ENCODE assay signal across 19 cellular contexts in genomic region chrX:40303256-40304077, GRCh38.
DNase-seq lines count a peak whose midpoint lies in the region; ATAC-seq and TF ChIP-seq lines count a peak whose summit lies in the region.
"Had no signal": no experiment of that assay in that cellular context is flagged by ENCODE, and none has a peak within 500 bp of the region (broad histone marks: within the 10 kb centered on the region; RNA-seq: fewer than 3 reads in every experiment).

No MANE protein-coding gene starts in this region.

- TF ChIP-seq CTCF in SK-N-SH (IDR thresholded peaks at IDR 0.05): no peak
- no peak for TF ChIP-seq CTCF in GM12865 (IDR thresholded peaks at IDR 0.05; ENCODE audit: insufficient read depth, low read depth, low read length, missing control alignments)
- TF ChIP-seq CTCF in endothelial cell (IDR thresholded peaks at IDR 0.05; ENCODE audit: unreplicated experiment): no peak
- no peak for TF ChIP-seq CTCF in mesothelial cell of epicardium (IDR thresholded peaks at IDR 0.05; ENCODE audit: unreplicated experiment)

- no peak for TF ChIP-seq EP300 in SK-N-SH (IDR thresholded peaks at IDR 0.05; ENCODE audit: borderline replicate concordance in 1 of 2, low read depth in 1 of 2, low read length in 1 of 2)

- no peaks in the 10 kb centered on the region for H3K9me2 ChIP-seq in SK-N-SH

- CTCF ChIA-PET in SK-N-SH (lab: Yijun Ruan, JAX): interaction anchor here (1.1 kb wide), 1 partner anchor 21 kb away, joined by 3 read pairs; no protein-coding TSS in a partner anchor

- H3K79me2 ChIP-seq in SK-N-SH (ENCODE audit: insufficient read depth): no peaks in the 10 kb centered on the region
- H3K79me2 ChIP-seq: hepatocyte had no signal

- H3K9me3 Mint-ChIP-seq in endothelial cell (ENCODE audit: unreplicated experiment) (no peaks in the 10 kb centered on the region), mesothelial cell of epicardium (peaks cover 33% of the 10 kb centered on the region)
- H3K9me3 Mint-ChIP-seq: CD8-positive, alpha-beta memory T cell had no signal

- DNase-seq in SK-N-SH (no peak), GM12865 (ENCODE audit: low read depth) (peak; percentile 51), NOMO-1 treated with DMSO at 0.1 percent for 48 hours (lab: John Stamatoyannopoulos, UW; ENCODE audit: unreplicated experiment) (peak; percentile 53), endothelial cell (ENCODE audit: low spot score) (no peak), mesothelial cell of epicardium (ENCODE audit: low spot score in 2 of 2, unreplicated experiment in 2 of 2) (no peak), NCI-H1436 (lab: John Stamatoyannopoulos, UW) (no peak), activated gamma-delta T cell treated with Interleukin-2 at 50 U/mL for 16 hours (no peak)
- DNase-seq: activated gamma-delta T cell; CD8-positive, alpha-beta memory T cell; dorsolateral prefrontal cortex; EL; left cardiac atrium; NCI-H69; psoas muscle; Right ventricle myocardium superior; T1000 had no signal

- peaks cover 35% of the 10 kb centered on the region; the same call in 1 of the 2 replicates for H3K27me3 ChIP-seq in SK-N-SH (ENCODE audit: insufficient read depth)
- H3K27me3 ChIP-seq: hepatocyte had no signal

- H3K36me3 ChIP-seq in SK-N-SH (replicated peaks in 1 of 2; ENCODE audit: control insufficient read depth in 1 of 2, insufficient read depth in 2 of 2, low read length in 1 of 2): no peaks in the 10 kb centered on the region
- H3K36me3 ChIP-seq: thoracic aorta had no signal

- H2AFZ ChIP-seq in SK-N-SH (ENCODE audit: low read depth): no peak overlapping the region
- H2AFZ ChIP-seq: hepatocyte had no signal

- WGBS in SK-N-SH (ENCODE audit: low lambda C conversion rate): 12% methylated on average over 4 of the region's 4 CpGs

- H3K27me3 Mint-ChIP-seq in endothelial cell (ENCODE audit: unreplicated experiment) (no peaks in the 10 kb centered on the region), mesothelial cell of epicardium (ENCODE audit: low read depth) (no peaks in the 10 kb centered on the region)

- H3F3A ChIP-seq in SK-N-SH (replicated peaks; ENCODE audit: insufficient read depth): no peaks in the 10 kb centered on the region

- H3K4me3 ChIP-seq in SK-N-SH (ENCODE audit: low read depth in 2 of 2, low read length in 1 of 2) (no peak overlapping the region), GM12865 (ENCODE audit: low read depth, low read length) (no peak overlapping the region)
- H3K4me3 ChIP-seq: dorsolateral prefrontal cortex, hepatocyte, psoas muscle, thoracic aorta had no signal

- H3K4me1 Mint-ChIP-seq in endothelial cell (ENCODE audit: unreplicated experiment) (peaks cover 14% of the 10 kb centered on the region), mesothelial cell of epicardium (peaks cover 28% of the 10 kb centered on the region)

- H3K9ac ChIP-seq in SK-N-SH: no peak overlapping the region

- TF ChIP-seq RAD21 in SK-N-SH (IDR thresholded peaks at IDR 0.05; ENCODE audit: low read length): no peak

- peak overlapping the region; percentile 74 for H3K27ac Mint-ChIP-seq in endothelial cell (ENCODE audit: unreplicated experiment)
- H3K27ac Mint-ChIP-seq in mesothelial cell of epicardium: no peak overlapping the region
- H3K27ac Mint-ChIP-seq: CD8-positive, alpha-beta memory T cell had no signal

- no peaks in the 10 kb centered on the region for H3K36me3 Mint-ChIP-seq in endothelial cell (ENCODE audit: low read depth, unreplicated experiment)
- H3K36me3 Mint-ChIP-seq in mesothelial cell of epicardium: no peaks in the 10 kb centered on the region
- H3K36me3 Mint-ChIP-seq: CD8-positive, alpha-beta memory T cell had no signal

- no peaks in the 10 kb centered on the region for H4K20me1 ChIP-seq in SK-N-SH (ENCODE audit: insufficient read depth)

- H3K4me3 Mint-ChIP-seq in endothelial cell (ENCODE audit: unreplicated experiment) (no peak overlapping the region), mesothelial cell of epicardium (no peak overlapping the region)
- H3K4me3 Mint-ChIP-seq: CD8-positive, alpha-beta memory T cell had no signal

- POLR2A ChIA-PET in SK-N-SH (lab: Yijun Ruan, JAX): no interaction called here

- no peak overlapping the region for H3K27ac ChIP-seq in SK-N-SH (ENCODE audit: low read depth in 2 of 2, low read length in 1 of 2)
- H3K27ac ChIP-seq: dorsolateral prefrontal cortex, hepatocyte, psoas muscle, thoracic aorta had no signal

- no peaks in the 10 kb centered on the region for H3K9me3 ChIP-seq in SK-N-SH
- H3K9me3 ChIP-seq: psoas muscle, thoracic aorta had no signal

- H3K4me1 ChIP-seq in SK-N-SH (ENCODE audit: control insufficient read depth in 1 of 2, insufficient read depth in 2 of 2, low read depth in 1 of 2, low read length in 1 of 2): no peaks in the 10 kb centered on the region; a peak in 1 of 4 replicates
- H3K4me1 ChIP-seq: psoas muscle had no signal

- no peak for ATAC-seq in SK-N-SH treated with all-trans-retinoic acid at 6 μM for 48 hours
- ATAC-seq: left cardiac atrium, psoas muscle had no signal

- H3K4me2 ChIP-seq in SK-N-SH: no peak overlapping the region
- H3K4me2 ChIP-seq: hepatocyte had no signal

TF ChIP-seq in SK-N-SH treated with all-trans-retinoic acid at 6 μM for 48 hours, 23 proteins besides CTCF, POLR2A, EP300 and RAD21 (continues in another document):
- TF ChIP-seq CSRNP3 (CRISPR knock-in tag; IDR thresholded peaks at IDR 0.05): no peak
- TF ChIP-seq ZFP3 (CRISPR knock-in tag; IDR thresholded peaks at IDR 0.05): peak; percentile 91
- TF ChIP-seq RARB (CRISPR knock-in tag; IDR thresholded peaks at IDR 0.05): no peak

TF ChIP-seq in SK-N-SH, 30 proteins besides CTCF, POLR2A, EP300 and RAD21:
- TF ChIP-seq ZBTB33 (IDR thresholded peaks at IDR 0.05; ENCODE audit: borderline replicate concordance, low read depth) (no peak), FOXM1 (IDR thresholded peaks at IDR 0.05; ENCODE audit: low read depth) (no peak), TCF12 (IDR thresholded peaks at IDR 0.05) (no peak), ELF1 (IDR thresholded peaks at IDR 0.05) (no peak), NRF1 (IDR thresholded peaks at IDR 0.05; ENCODE audit: low read depth, low read length) (no peak), MXI1 (IDR thresholded peaks at IDR 0.05; ENCODE audit: low read depth, low read length) (no peak), FOSL2 (IDR thresholded peaks at IDR 0.05; ENCODE audit: borderline replicate concordance, low read depth) (no peak), RFX5 (IDR thresholded peaks at IDR 0.05; ENCODE audit: low read length) (no peak), RCOR1 (IDR thresholded peaks at IDR 0.05; ENCODE audit: low read length) (no peak), MAX (IDR thresholded peaks at IDR 0.05; ENCODE audit: low read depth) (no peak), PBX3 (IDR thresholded peaks at IDR 0.05) (no peak), CHD2 (IDR thresholded peaks at IDR 0.05; ENCODE audit: low read length, partially characterized antibody) (no peak)

Comparison
In these comparisons a context has a peak if more than half of its experiments do, and no peak if none do; other contexts are left out.
1. DNase-seq: peak in GM12865 (single experiment) and NOMO-1 treated with DMSO at 0.1 percent for 48 hours (single experiment); none in SK-N-SH (single experiment), endothelial cell (single experiment), mesothelial cell of epicardium (0 of 2), NCI-H1436 (single experiment) and activated gamma-delta T cell treated with Interleukin-2 at 50 U/mL for 16 hours (single experiment).